24 cellular contexts compared by ENCODE assay signal in the genomic region with DNA sequence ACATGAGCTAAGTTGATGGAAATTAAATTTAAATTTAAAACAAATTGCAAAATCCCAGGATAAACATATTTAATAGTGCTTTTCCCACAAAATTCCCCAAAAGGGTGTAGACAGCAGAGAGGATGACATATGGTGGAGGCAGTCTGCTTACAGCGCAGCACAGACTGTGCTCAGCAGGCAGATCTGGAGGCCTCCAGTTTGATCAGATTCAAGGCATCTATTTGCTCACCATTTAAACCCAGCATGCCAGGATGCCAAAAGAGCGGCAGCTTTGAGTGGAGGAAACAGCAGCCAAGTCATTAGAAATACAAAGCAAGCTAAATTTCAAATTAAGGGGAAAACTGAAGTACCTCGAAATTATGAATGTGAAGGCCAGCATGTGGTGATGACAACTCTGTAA.
"Had no signal": no experiment of that assay in that cellular context is flagged by ENCODE, and none has a peak within 500 bp of the region (broad histone marks: within the 10 kb centered on the region; RNA-seq: fewer than 3 reads in every experiment).

No MANE protein-coding gene starts in this region.

- H3K79me2 ChIP-seq: hepatocyte had no signal

- H3K27me3 Mint-ChIP-seq: activated B cell treated with CpG ODN at 0.5 μM for 24 hours; activated CD4-positive, alpha-beta memory T cell treated with anti-CD3 and anti-CD28 coated beads for 36 hours; activated naive CD4-positive, alpha-beta T cell treated with anti-CD3 and anti-CD28 coated beads, Interleukin-2, amount 10 ng/mL, durations not matched to agents 7 days and 5 days; naive thymus-derived CD8-positive, alpha-beta T cell; type B pancreatic cell had no signal

- H3K36me3 ChIP-seq: left ventricle myocardium inferior, ovary, right atrium auricular region, spleen, thoracic aorta had no signal

- H3K4me3 ChIP-seq: hepatocyte, left ventricle myocardium inferior, ovary, psoas muscle, right atrium auricular region, spleen, thoracic aorta had no signal

- H3K9me3 Mint-ChIP-seq: activated naive CD4-positive, alpha-beta T cell treated with anti-CD3 and anti-CD28 coated beads, Interleukin-2, amount 10 ng/mL, durations not matched to agents 7 days and 5 days; T-helper 1 cell treated with Interleukin-12 subunit alpha and Interleukin-12 subunit beta and Interleukin-4 antibody, amounts not matched to agents 30 μg/mL and 1 μg/mL, for 36 hours had no signal

- H3K27ac Mint-ChIP-seq: activated B cell treated with CpG ODN at 0.5 μM for 24 hours; activated CD4-positive, alpha-beta memory T cell treated with anti-CD3 and anti-CD28 coated beads for 36 hours; activated naive CD4-positive, alpha-beta T cell treated with anti-CD3 and anti-CD28 coated beads, Interleukin-2, amount 10 ng/mL, durations not matched to agents 7 days and 5 days; mesothelial cell of epicardium; naive thymus-derived CD8-positive, alpha-beta T cell; T-helper 1 cell treated with Interleukin-12 subunit alpha and Interleukin-12 subunit beta and Interleukin-4 antibody, amounts not matched to agents 30 μg/mL and 1 μg/mL, for 36 hours; type B pancreatic cell had no signal

- DNase-seq: activated B cell treated with CpG ODN at 0.5 μM for 24 hours; activated CD4-positive, alpha-beta memory T cell treated with anti-CD3 and anti-CD28 coated beads for 36 hours; activated CD4-positive, alpha-beta T cell treated with anti-CD3 and anti-CD28 coated beads for 4 hours; activated effector memory CD4-positive, alpha-beta T cell treated with anti-CD3 and anti-CD28 coated beads, Interleukin-2, amount 50 U/mL, for 16 hours; activated naive CD4-positive, alpha-beta T cell treated with anti-CD3 and anti-CD28 coated beads, Interleukin-2, amount 10 ng/mL, durations not matched to agents 7 days and 5 days; activated T-cell treated with anti-CD3 and anti-CD28 coated beads for 4 hours; dermis blood vessel endothelial cell; effector CD8-positive, alpha-beta T cell; foreskin melanocyte; left ventricle myocardium inferior; mammary epithelial cell; naive thymus-derived CD8-positive, alpha-beta T cell; ovary; psoas muscle; spleen; stimulated activated CD4-positive, alpha-beta T cell treated with anti-CD3 and anti-CD28 coated beads, Interleukin-4, amount 100 ng/mL, for 1 hour; stimulated activated naive CD4-positive, alpha-beta T cell; T1000 had no signal

- H3K4me2 ChIP-seq: hepatocyte had no signal

- H3K36me3 Mint-ChIP-seq: activated CD4-positive, alpha-beta memory T cell treated with anti-CD3 and anti-CD28 coated beads for 36 hours; activated naive CD4-positive, alpha-beta T cell treated with anti-CD3 and anti-CD28 coated beads, Interleukin-2, amount 10 ng/mL, durations not matched to agents 7 days and 5 days; naive thymus-derived CD8-positive, alpha-beta T cell; type B pancreatic cell had no signal

- H3K4me1 Mint-ChIP-seq: activated B cell treated with CpG ODN at 0.5 μM for 24 hours; activated naive CD4-positive, alpha-beta T cell treated with anti-CD3 and anti-CD28 coated beads, Interleukin-2, amount 10 ng/mL, durations not matched to agents 7 days and 5 days; mesothelial cell of epicardium; naive thymus-derived CD8-positive, alpha-beta T cell had no signal

- H3K27me3 ChIP-seq: hepatocyte, ovary, right atrium auricular region, spleen had no signal

- H3K4me3 Mint-ChIP-seq: activated B cell treated with CpG ODN at 0.5 μM for 24 hours; activated CD4-positive, alpha-beta memory T cell treated with anti-CD3 and anti-CD28 coated beads for 36 hours; activated naive CD4-positive, alpha-beta T cell treated with anti-CD3 and anti-CD28 coated beads, Interleukin-2, amount 10 ng/mL, durations not matched to agents 7 days and 5 days; mesothelial cell of epicardium; naive thymus-derived CD8-positive, alpha-beta T cell; T-helper 1 cell treated with Interleukin-12 subunit alpha and Interleukin-12 subunit beta and Interleukin-4 antibody, amounts not matched to agents 30 μg/mL and 1 μg/mL, for 36 hours; type B pancreatic cell had no signal

- ATAC-seq: naive thymus-derived CD8-positive, alpha-beta T cell; psoas muscle had no signal

- H2AFZ ChIP-seq: hepatocyte had no signal

- H3K27ac ChIP-seq: hepatocyte, left ventricle myocardium inferior, ovary, psoas muscle, right atrium auricular region, spleen had no signal

- H3K4me1 ChIP-seq: left ventricle myocardium inferior, psoas muscle, right atrium auricular region, spleen had no signal

- H3K9me3 ChIP-seq: left ventricle myocardium inferior, ovary, psoas muscle, thoracic aorta had no signal
